Comparison of ENCODE assay signal across 8 cellular contexts in the genomic region with DNA sequence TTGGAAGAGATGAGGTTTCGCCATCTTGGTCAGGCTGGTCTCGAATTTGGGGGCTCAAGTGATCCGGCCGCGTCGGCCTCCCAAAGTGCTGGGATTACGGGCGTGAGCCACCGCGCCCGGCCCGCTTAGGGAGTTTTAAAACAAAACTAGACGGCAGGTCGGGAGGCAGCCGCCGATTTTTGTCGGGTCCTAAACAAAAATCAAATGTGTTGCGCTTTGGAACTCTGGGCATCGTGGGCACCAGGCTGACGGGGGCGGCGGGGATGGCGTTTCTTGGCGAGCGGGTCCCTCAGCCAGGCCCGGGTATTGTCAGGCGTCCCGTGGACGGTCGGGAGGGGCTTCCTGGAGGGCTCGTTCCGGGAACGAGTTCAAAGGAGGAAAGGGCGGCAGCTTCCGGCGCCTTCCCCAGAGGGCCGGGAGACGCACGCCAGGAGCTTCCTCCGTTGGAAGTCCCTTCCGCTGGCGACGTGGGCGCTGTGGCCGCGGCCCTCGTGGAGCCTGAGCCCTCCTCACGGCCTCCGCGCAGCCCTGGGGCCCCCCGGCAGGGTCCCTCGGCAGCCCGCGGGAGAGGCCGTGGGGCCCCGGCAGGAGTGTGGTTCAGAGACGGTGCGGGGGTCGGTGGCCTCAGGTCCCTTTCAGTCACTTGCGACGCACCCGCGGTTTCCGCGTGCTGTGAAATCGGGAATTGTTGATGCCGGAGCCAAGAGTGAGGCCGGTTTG. TPM values are rescaled to one million over a fixed set of nuclear protein-coding genes. Genes with fewer than 3 reads are reported as not detected.
DNase-seq lines count a peak whose midpoint lies in the region; ATAC-seq, FAIRE-seq and TF ChIP-seq lines count a peak whose summit lies in the region.

No MANE protein-coding gene starts in this region.

- H3K36me3 ChIP-seq in SK-N-SH (replicated peaks in 1 of 2; ENCODE audit: control insufficient read depth in 1 of 2, insufficient read depth in 2 of 2, low read length in 1 of 2) (no peaks in the 10 kb centered on the region), GM12878 (ENCODE audit: control insufficient read depth in 2 of 2, insufficient read depth in 2 of 2, low read length in 1 of 2) (peaks cover 2 to 3% of the 10 kb centered on the region in 2 experiments; a peak in 2 of 4 replicates), kidney (ENCODE audit: control insufficient read depth in 1 of 2, insufficient read depth in 2 of 2, low read length in 2 of 2) (no peaks in the 10 kb centered on the region), PC-9 (ENCODE audit: low read depth) (no peaks in the 10 kb centered on the region)

- DNase-seq in AG08395 (ENCODE audit: low spot score) = peak; percentile 78
- DNase-seq in SK-N-SH = peak; percentile 82
- no peak for DNase-seq in GM12878 (ENCODE audit: low read depth, low spot score)
- peak; percentile 94 for DNase-seq in kidney
- peak; percentile 49 to 71 for DNase-seq in stimulated activated CD4-positive, alpha-beta T cell treated with anti-CD3 and anti-CD28 coated beads, Interleukin-2, amount 100 ng/mL, for 24 hours
- no peak for DNase-seq in PC-9

- no peak overlapping the region for H3K27ac ChIP-seq in SK-N-SH (ENCODE audit: low read depth in 2 of 2, low read length in 1 of 2)
- peak overlapping the region; percentile 80 for H3K27ac ChIP-seq in GM12878 (ENCODE audit: control insufficient read depth, insufficient read depth)
- H3K27ac ChIP-seq in kidney (ENCODE audit: low read depth in 2 of 2, low read length in 2 of 2) = no peak overlapping the region
- no peak overlapping the region for H3K27ac ChIP-seq in PC-9

- peak; percentile 76; the same call in 1 of the 2 replicates for TF ChIP-seq POLR2A in GM12878 (IDR thresholded peaks at IDR 0.05; ENCODE audit: low read depth, low read length)

- BruUV-seq in GM12878 (replicated peaks; lab: Mats Ljungman, UMichigan) (no TSS peak), PC-9 (replicated peaks; lab: Mats Ljungman, UMichigan) (no TSS peak)

- TF ChIP-seq EP300 in SK-N-SH (IDR thresholded peaks at IDR 0.05; ENCODE audit: borderline replicate concordance in 1 of 2, low read depth in 1 of 2, low read length in 1 of 2) (no peak), GM12878 (IDR thresholded peaks at IDR 0.05; ENCODE audit: borderline replicate concordance in 1 of 2, control insufficient read depth in 1 of 2, low read depth in 2 of 2, low read length in 2 of 2) (no peak)

- no peaks in the 10 kb centered on the region for H3F3A ChIP-seq in SK-N-SH (replicated peaks; ENCODE audit: insufficient read depth)
- no peaks in the 10 kb centered on the region for H3F3A ChIP-seq in PC-9 (ENCODE audit: insufficient read depth, low read depth)

- POLR2A ChIA-PET in SK-N-SH (lab: Yijun Ruan, JAX) (no interaction called here), GM12878 (lab: Charles Lee) (interaction anchor here (0.6 kb wide), 2 partner anchors 56 to 156 kb away, joined by 3 to 6 read pairs; no protein-coding TSS in a partner anchor), PC-9 (lab: Charles Lee; ENCODE audit: unreplicated experiment) (no interaction called here)

- no peaks in the 10 kb centered on the region for H3K9me2 ChIP-seq in SK-N-SH
- H3K9me2 ChIP-seq in PC-9 (ENCODE audit: insufficient read depth) = no peaks in the 10 kb centered on the region

- intact Hi-C loops in GM12878 (cut with micrococcal nuclease; ENCODE audit: unreplicated experiment) = no loop called here
- intact Hi-C loops in kidney (cut with DNase I) = no loop called here
- intact Hi-C loops in PC-9 (cut with micrococcal nuclease; ENCODE audit: unreplicated experiment) = no loop called here

- H3K4me2 ChIP-seq in SK-N-SH (peak overlapping the region; percentile 50; the same call in 1 of the 2 replicates), GM12878 (ENCODE audit: control insufficient read depth, insufficient read depth) (peak overlapping the region; percentile 90), PC-9 (no peak overlapping the region)

- no peak for TF ChIP-seq RAD21 in SK-N-SH (IDR thresholded peaks at IDR 0.05; ENCODE audit: low read length)
- no peak for TF ChIP-seq RAD21 in GM12878 (IDR thresholded peaks at IDR 0.05; ENCODE audit: insufficient read depth, low read depth, low read length)

- H3K9me3 ChIP-seq in SK-N-SH (no peaks in the 10 kb centered on the region), GM12878 (replicated peaks; ENCODE audit: control insufficient read depth, insufficient read depth, low read length) (no peaks in the 10 kb centered on the region), kidney (ENCODE audit: control insufficient read depth in 1 of 2, low read length in 2 of 2) (no peaks in the 10 kb centered on the region), PC-9 (ENCODE audit: insufficient read depth, low read depth) (no peaks in the 10 kb centered on the region)

- ATAC-seq in GM18861 (IDR thresholded peaks at IDR 0.05; ENCODE audit: unreplicated experiment) (peak; percentile 13), HG03108 (IDR thresholded peaks at IDR 0.05; ENCODE audit: unreplicated experiment) (peak; percentile 28), GM12878 (peak; percentile 61)

- H3K4me3 ChIP-seq in SK-N-SH (ENCODE audit: low read depth in 2 of 2, low read length in 1 of 2) = peak overlapping the region; percentile 44 to 54; a peak in 2 of 4 replicates
- H3K4me3 ChIP-seq in GM12878 = peak overlapping the region; percentile 94
- H3K4me3 ChIP-seq in kidney (ENCODE audit: low read length in 2 of 2) = peak overlapping the region; percentile 18 to 49
- H3K4me3 ChIP-seq in PC-9 = no peak overlapping the region

- no peaks in the 10 kb centered on the region for H3K79me2 ChIP-seq in SK-N-SH (ENCODE audit: insufficient read depth)
- peaks cover 16% of the 10 kb centered on the region for H3K79me2 ChIP-seq in GM12878 (ENCODE audit: control insufficient read depth, insufficient read depth, low read length)
- H3K79me2 ChIP-seq in PC-9 (ENCODE audit: low read depth) = no peaks in the 10 kb centered on the region

- H3K4me1 ChIP-seq in SK-N-SH (ENCODE audit: control insufficient read depth in 1 of 2, insufficient read depth in 2 of 2, low read depth in 1 of 2, low read length in 1 of 2) (peaks cover 0 to 10% of the 10 kb centered on the region in 2 experiments; a peak in 2 of 4 replicates), GM12878 (ENCODE audit: control insufficient read depth, insufficient read depth, low read length) (no peaks in the 10 kb centered on the region; the same call in 1 of the 2 replicates), kidney (ENCODE audit: control insufficient read depth in 1 of 2, insufficient read depth in 1 of 2, low read depth in 1 of 2, low read length in 2 of 2) (peaks cover 0 to 2% of the 10 kb centered on the region in 2 donors), PC-9 (replicated peaks; ENCODE audit: insufficient read depth) (no peaks in the 10 kb centered on the region)

- TF ChIP-seq CTCF in SK-N-SH (IDR thresholded peaks at IDR 0.05) = no peak
- TF ChIP-seq CTCF in GM12878 (IDR thresholded peaks at IDR 0.05 in 2 of 3, conservative IDR thresholded peaks at IDR 0.05 in 1 of 3; ENCODE audit: control insufficient read depth in 2 of 3, extremely low read depth in 1 of 3, insufficient read depth in 1 of 3, low read depth in 3 of 3, low read length in 3 of 3) = no peak
- no peak for TF ChIP-seq CTCF in kidney (IDR thresholded peaks at IDR 0.05; ENCODE audit: borderline replicate concordance, extremely low read depth, insufficient read depth)
- no peak for TF ChIP-seq CTCF in PC-9 (conservative IDR thresholded peaks at IDR 0.05)

- CTCF ChIA-PET in SK-N-SH (lab: Yijun Ruan, JAX) (interaction anchor here (0.6 to 1.7 kb wide), 3 partner anchors 11 to 98 kb away, joined by 3 to 5 read pairs (median 4); no protein-coding TSS in a partner anchor), GM12878 (lab: Yijun Ruan, JAX) (interaction anchor here (1.0 to 1.6 kb wide), 3 partner anchors 27 to 341 kb away, joined by 3 to 5 read pairs (median 3); no protein-coding TSS in a partner anchor), PC-9 (lab: Charles Lee) (no interaction called here)

- in situ Hi-C loops in GM12878 (cut with MboI) = no loop called here

- no peaks in the 10 kb centered on the region for H4K20me1 ChIP-seq in SK-N-SH (ENCODE audit: insufficient read depth)
- no peaks in the 10 kb centered on the region for H4K20me1 ChIP-seq in GM12878 (ENCODE audit: control insufficient read depth, insufficient read depth)
- H4K20me1 ChIP-seq in PC-9 (ENCODE audit: insufficient read depth) = no peaks in the 10 kb centered on the region

- WGBS in SK-N-SH (ENCODE audit: low lambda C conversion rate) = 54% methylated on average over 26 of the region's 68 CpGs
- WGBS in GM12878 (ENCODE audit: insufficient coverage, insufficient replicate concordance, low lambda C conversion rate, missing lambda C conversion rate) = 33% methylated on average over 65 of the region's 68 CpGs

- FAIRE-seq in GM12878 (lab: Jason Lieb, UNC) (no peak), kidney (lab: Jason Lieb, UNC) (no peak)

- H3K9ac ChIP-seq in SK-N-SH (peak overlapping the region; percentile 14; the same call in 1 of the 2 replicates), GM12878 (ENCODE audit: control insufficient read depth, insufficient read depth, low read length) (peak overlapping the region; percentile 83), kidney (ENCODE audit: low read length in 2 of 2) (peak overlapping the region in 1 of 2 donors; percentile 12)

- H2AFZ ChIP-seq in SK-N-SH (ENCODE audit: low read depth) (peak overlapping the region; percentile 82; the same call in 1 of the 2 replicates), GM12878 (ENCODE audit: control insufficient read depth, low read depth, low read length) (peak overlapping the region; percentile 87), PC-9 (no peak overlapping the region)

- RAD21 ChIA-PET in GM12878 (lab: Charles Lee; ENCODE audit: unreplicated experiment) = interaction anchor here (0.7 to 1.0 kb wide), 2 partner anchors 80 to 89 kb away, joined by 3 to 6 read pairs; no protein-coding TSS in a partner anchor

- H3K27me3 ChIP-seq in SK-N-SH (ENCODE audit: insufficient read depth) = no peaks in the 10 kb centered on the region; the same call in 1 of the 2 replicates
- no peaks in the 10 kb centered on the region for H3K27me3 ChIP-seq in GM12878 (replicated peaks in 1 of 2; ENCODE audit: control insufficient read depth in 2 of 2, insufficient read depth in 2 of 2, low read length in 1 of 2)
- peaks cover 15% of the 10 kb centered on the region; the same call in 1 of the 2 replicates for H3K27me3 ChIP-seq in PC-9 (ENCODE audit: insufficient read depth, low read depth)

- SMC1A ChIA-PET in GM12878 (lab: Charles Lee; ENCODE audit: uncharacterized antibody, unreplicated experiment) = interaction anchor here (0.5 kb wide), 1 partner anchor 340 kb away, joined by 3 read pairs; no protein-coding TSS in a partner anchor

RNA-seq across cellular contexts. Expression of a gene that starts 59.2 kb away (rescaled TPM):
- polyA plus RNA-seq in SK-N-SH (2012; rRNA removed) (1.4 and 1.6 TPM in 2 replicates), GM12878 (2011; rRNA removed) (2.9 and 3.5 TPM in 2 replicates), GM12878 (2014; fragmentation: Illumina TruSeq; extraction: Trizol) (2.1 and 5.8 TPM in 2 replicates), GM12878 (2014; fragmentation: Nextera tagmentation; extraction: Ambion mirVana) (1 to 10 TPM in 1 of 2 experiments, under 1 TPM in 1; 0.58 to 1.1 TPM), GM12878 (2014; rRNA removed) (18.2 and 20.4 TPM in 2 replicates), GM12878 (2016; fragmentation: Nextera tagmentation; extraction: Ambion mirVana) (1 to 10 TPM; 4.0 to 6.0 TPM), kidney (ENCODE audit: insufficient read depth, low read depth, low replicate concordance) (4.3 TPM)
- polyA plus RNA-seq in SK-N-SH (2012; cell fraction: cytosol; rRNA removed) = 0.88 and 1.2 TPM in 2 replicates
- 3.7 and 5.3 TPM in 2 replicates for polyA plus RNA-seq in SK-N-SH (2012; cell fraction: nucleus; rRNA removed)
- 16.5 and 19.3 TPM in 2 replicates for total RNA-seq in GM12878 (2013; cell fraction: nucleolus; rRNA removed)
- total RNA-seq in GM12878 (2014; rRNA removed) (16.0 and 16.7 TPM in 2 replicates), GM12878 (2014; rRNA removed; fragmentation: Illumina TruSeq; extraction: Trizol) (6.1 and 6.5 TPM in 2 replicates), GM12878 (2021) (18.4 and 20.3 TPM in 2 replicates), kidney (24.0 TPM), PC-9 (2021) (0.07 TPM in 1 of 2 replicates, not detected in the other)
- 3.9 TPM for polyA plus RNA-seq in GM12878 (2011; ENCODE audit: low read depth)
- polyA plus RNA-seq in GM12878 (2011; cell fraction: cytosol; rRNA removed) = 4.9 and 6.7 TPM in 2 replicates
- polyA plus RNA-seq in GM12878 (2011; cell fraction: nucleus; rRNA removed) = 10.9 and 11.4 TPM in 2 replicates
- polyA plus RNA-seq in GM12878 (2012) = 6.8 and 7.0 TPM in 2 replicates
- 0.95 and 2.1 TPM in 2 replicates for polyA minus RNA-seq in GM12878 (2011; rRNA and poly(A)+ RNA removed)
- polyA minus RNA-seq in GM12878 (2011; cell fraction: cytosol; rRNA and poly(A)+ RNA removed) = 1.8 and 2.0 TPM in 2 replicates
- 5.3 and 7.3 TPM in 2 replicates for polyA minus RNA-seq in GM12878 (2011; cell fraction: nucleus; rRNA and poly(A)+ RNA removed)

Comparison
In these comparisons a context has a peak if more than half of its experiments do, and no peak if none do; other contexts are left out.
1. DNase-seq: peak in AG08395 (single experiment), SK-N-SH (single experiment), kidney (single experiment) and stimulated activated CD4-positive, alpha-beta T cell treated with anti-CD3 and anti-CD28 coated beads, Interleukin-2, amount 100 ng/mL, for 24 hours (2 of 2); none in GM12878 (single experiment) and PC-9 (0 of 2).
2. Peak in every context shown above with its lines, with median percentiles within 50 percentile points of each other: ATAC-seq.